Comparison of ENCODE assay signal across 21 cellular contexts in the genomic region with DNA sequence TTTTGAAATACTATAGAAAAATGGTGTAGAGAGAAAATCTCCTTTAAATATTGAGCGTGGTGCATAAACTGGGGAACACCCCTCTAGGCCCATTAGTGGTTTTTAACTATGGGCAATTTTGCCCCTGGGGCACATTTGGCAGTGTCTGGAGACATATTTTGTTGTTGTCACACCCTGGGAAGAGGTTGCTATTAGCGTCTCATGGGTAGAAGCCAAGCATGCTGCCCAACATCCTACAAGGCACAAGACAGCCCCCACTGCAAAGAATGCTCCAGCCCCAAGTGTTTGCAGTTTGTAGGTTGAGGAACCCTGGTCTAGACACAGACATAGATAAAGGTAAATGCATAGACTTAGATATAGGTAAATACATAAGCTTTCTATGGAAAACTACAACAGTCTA.
DNase-seq lines count a peak whose midpoint lies in the region; ATAC-seq, FAIRE-seq and TF ChIP-seq lines count a peak whose summit lies in the region.
"Had no signal": no experiment of that assay in that cellular context is flagged by ENCODE, and none has a peak within 500 bp of the region (broad histone marks: within the 10 kb centered on the region; RNA-seq: fewer than 3 reads in every experiment).

No MANE protein-coding gene starts in this region.

- TF ChIP-seq EP300 in gastroesophageal sphincter (IDR thresholded peaks at IDR 0.05) = no peak

- CTCF ChIA-PET in RWPE1 (lab: Yijun Ruan, JAX) = no interaction called here

- intact Hi-C loops in kidney (cut with DNase I) = loop anchor here (5.0 kb wide), 1 partner anchor 98 kb away; a partner anchor contains a TSS

- no peak overlapping the region for H3K4me3 ChIP-seq in kidney (ENCODE audit: low read length in 2 of 2)
- no peak overlapping the region for H3K4me3 ChIP-seq in gastroesophageal sphincter
- H3K4me3 ChIP-seq: GM23248 had no signal

- H3K9ac ChIP-seq in kidney (ENCODE audit: low read length in 2 of 2) = no peak overlapping the region
- H3K9ac ChIP-seq: GM23248 had no signal

- no peak for TF ChIP-seq POLR2A in gastroesophageal sphincter (IDR thresholded peaks at IDR 0.05)

- peaks cover 4 to 6% of the 10 kb centered on the region in 2 donors for H3K36me3 ChIP-seq in kidney (ENCODE audit: control insufficient read depth in 1 of 2, insufficient read depth in 2 of 2, low read length in 2 of 2)
- H3K36me3 ChIP-seq in gastroesophageal sphincter = peaks cover 0 to 21% of the 10 kb centered on the region in 2 donors
- H3K36me3 ChIP-seq: BE2C had no signal

- ATAC-seq in gastroesophageal sphincter = no peak
- ATAC-seq: HCT116 had no signal

- H3K27ac ChIP-seq in RWPE1 = peak overlapping the region; percentile 65
- no peak overlapping the region for H3K27ac ChIP-seq in kidney (ENCODE audit: low read depth in 2 of 2, low read length in 2 of 2)
- H3K27ac ChIP-seq in gastroesophageal sphincter = no peak overlapping the region
- H3K27ac ChIP-seq: GM23248, HL-60 had no signal

- H3K9me3 ChIP-seq in kidney (ENCODE audit: control insufficient read depth in 1 of 2, low read length in 2 of 2) = no peaks in the 10 kb centered on the region
- H3K9me3 ChIP-seq in gastroesophageal sphincter = no peaks in the 10 kb centered on the region
- H3K9me3 ChIP-seq: BE2C, Caco-2 had no signal

- peaks cover 0 to 4% of the 10 kb centered on the region in 2 donors for H3K4me1 ChIP-seq in kidney (ENCODE audit: control insufficient read depth in 1 of 2, insufficient read depth in 1 of 2, low read depth in 1 of 2, low read length in 2 of 2)
- peaks cover 0 to 9% (median 0%) of the 10 kb centered on the region in 3 donors for H3K4me1 ChIP-seq in gastroesophageal sphincter
- H3K4me1 ChIP-seq: BE2C, Caco-2 had no signal

- no peak for FAIRE-seq in kidney (lab: Jason Lieb, UNC)
- FAIRE-seq: A204.1, D721Med, GM12892, GM18507, H54 had no signal

- H3K27me3 ChIP-seq in gastroesophageal sphincter = no peaks in the 10 kb centered on the region
- H3K27me3 ChIP-seq: BE2C had no signal

- TF ChIP-seq CTCF in RWPE1 (conservative IDR thresholded peaks at IDR 0.05; ENCODE audit: low read depth) (no peak), kidney (IDR thresholded peaks at IDR 0.05; ENCODE audit: borderline replicate concordance, extremely low read depth, insufficient read depth) (no peak), gastroesophageal sphincter (IDR thresholded peaks at IDR 0.05) (no peak)

- POLR2A ChIA-PET in RWPE1 (lab: Yijun Ruan, JAX; ENCODE audit: low non-redundant PET) = no interaction called here

- WGBS in gastroesophageal sphincter (ENCODE audit: low coverage in 1 of 2), 2 donors = 57 to 66% methylated on average over 2 of the region's 2 CpGs

- DNase-seq in M059J (ENCODE audit: low read depth) (peak; percentile 39), RWPE1 (ENCODE audit: low spot score) (no peak), kidney (peak; percentile 3), NCI-H82 (lab: John Stamatoyannopoulos, UW) (no peak), SK-N-DZ (ENCODE audit: low spot score) (no peak), glomerular visceral epithelial cell (ENCODE audit: extremely low spot score) (no peak)
- DNase-seq: ACHN; BE2C; Caco-2; CD4-positive, CD25-positive, alpha-beta regulatory T cell; GDM1; GM23248; HFFc6 had no signal

Comparison
In these comparisons a context has a peak if more than half of its experiments do, and no peak if none do; other contexts are left out.
1. DNase-seq: peak in M059J (single experiment) and kidney (single experiment); none in RWPE1 (single experiment), NCI-H82 (single experiment), SK-N-DZ (single experiment) and glomerular visceral epithelial cell (single experiment).